Comparison of ENCODE assay signal across 8 cellular contexts in genomic region chr2:71417300-71418202, GRCh38. TPM values are rescaled to one million over a fixed set of nuclear protein-coding genes. Genes with fewer than 3 reads are reported as not detected.
DNase-seq lines count a peak whose midpoint lies in the region; ATAC-seq and TF ChIP-seq lines count a peak whose summit lies in the region.

No MANE protein-coding gene starts in this region.

- H3K36me3 ChIP-seq in DND-41 (ENCODE audit: insufficient read depth, low read length) (peaks cover 30% of the 10 kb centered on the region), neural cell (ENCODE audit: insufficient read depth, low read length) (peaks cover 4% of the 10 kb centered on the region), HAP-1 (replicated peaks) (peaks cover under 1% of the 10 kb centered on the region; the same call in 1 of the 2 replicates)
- peaks cover 3% of the 10 kb centered on the region for H3K36me3 ChIP-seq in effector memory CD4-positive, alpha-beta T cell (ENCODE audit: control insufficient read depth, insufficient read depth, low read length)

- no peak for TF ChIP-seq EP300 in neural cell (conservative IDR thresholded peaks at IDR 0.05; ENCODE audit: poor library complexity, severe bottlenecking)

- DNase-seq in DND-41: no peak
- DNase-seq in NCI-H2227 (lab: John Stamatoyannopoulos, UW; ENCODE audit: unreplicated experiment): peak; percentile 27
- no peak for DNase-seq in effector memory CD4-positive, alpha-beta T cell
- DNase-seq in stimulated activated naive CD4-positive, alpha-beta T cell treated with Interleukin-2 at 50 U/mL for 16 hours (lab: John Stamatoyannopoulos, UW): no peak
- no peak for DNase-seq in HAP-1 (ENCODE audit: low spot score in 2 of 2)

- H3K27ac ChIP-seq in DND-41 (ENCODE audit: low read length): peak overlapping the region; percentile 55
- peak overlapping the region; percentile 54 for H3K27ac ChIP-seq in effector memory CD4-positive, alpha-beta T cell (ENCODE audit: insufficient read depth, low read length, poor library complexity, severe bottlenecking)
- no peak overlapping the region for H3K27ac ChIP-seq in neural cell (ENCODE audit: low read length)

- no peaks in the 10 kb centered on the region for H3K9me2 ChIP-seq in neural cell (ENCODE audit: insufficient read depth, low read length)

- H2AFZ ChIP-seq in DND-41 (ENCODE audit: low read depth, low read length) (peak overlapping the region; percentile 56), neural cell (ENCODE audit: low read depth, low read length) (no peak overlapping the region)

- H3K27me3 ChIP-seq in DND-41 (ENCODE audit: insufficient read depth, low read length, poor library complexity) (no peaks in the 10 kb centered on the region), neural cell (ENCODE audit: insufficient read depth, low read depth, low read length) (no peaks in the 10 kb centered on the region), HAP-1 (ENCODE audit: low read depth) (no peaks in the 10 kb centered on the region)
- H3K27me3 ChIP-seq in effector memory CD4-positive, alpha-beta T cell (replicated peaks; ENCODE audit: control insufficient read depth, insufficient read depth, low read length, poor library complexity, severe bottlenecking): no peaks in the 10 kb centered on the region

- no peak for TF ChIP-seq RAD21 in neural cell (conservative IDR thresholded peaks at IDR 0.05)

- peaks cover 6% of the 10 kb centered on the region; the same call in 1 of the 2 replicates for H3K79me2 ChIP-seq in DND-41 (ENCODE audit: insufficient read depth, low read length)
- H3K79me2 ChIP-seq in neural cell (replicated peaks; ENCODE audit: insufficient read depth, low read length): peaks cover 9% of the 10 kb centered on the region

- no peak for TF ChIP-seq CTCF in DND-41 (IDR thresholded peaks at IDR 0.05; ENCODE audit: borderline replicate concordance, extremely low read depth, low read length, poor library complexity, severe bottlenecking)
- no peak for TF ChIP-seq CTCF in neural cell (IDR thresholded peaks at IDR 0.05; ENCODE audit: poor library complexity, severe bottlenecking)

- in situ Hi-C loops in HAP-1 (cut with MboI; ENCODE audit: low sequenced_read_pairs): no loop called here

- H3K4me1 ChIP-seq in DND-41 (ENCODE audit: insufficient read depth, low read length) (peaks cover 7% of the 10 kb centered on the region; the same call in 1 of the 2 replicates), HAP-1 (no peaks in the 10 kb centered on the region)
- H3K4me1 ChIP-seq in effector memory CD4-positive, alpha-beta T cell (ENCODE audit: control insufficient read depth, insufficient read depth, low read length, poor library complexity, severe bottlenecking): no peaks in the 10 kb centered on the region

- no peaks in the 10 kb centered on the region for H3K9me3 ChIP-seq in DND-41 (ENCODE audit: insufficient read depth, low read length, severe bottlenecking)
- no peaks in the 10 kb centered on the region for H3K9me3 ChIP-seq in effector memory CD4-positive, alpha-beta T cell (ENCODE audit: control insufficient read depth, low read length)
- H3K9me3 ChIP-seq in neural cell (ENCODE audit: low read length): no peaks in the 10 kb centered on the region
- no peaks in the 10 kb centered on the region for H3K9me3 ChIP-seq in HAP-1

- ATAC-seq in DND-41 (ENCODE audit: insufficient read depth, low read depth) (0 out of 3 replicates have a peak, but pooled peaks have one; percentile 37), esophagus mucosa (no peak), HG03135 (IDR thresholded peaks at IDR 0.05; ENCODE audit: unreplicated experiment) (no peak)

- no peaks in the 10 kb centered on the region for H3F3A ChIP-seq in neural cell (ENCODE audit: insufficient read depth, low read length, poor library complexity, severe bottlenecking)

- H3K4me3 ChIP-seq in DND-41 (ENCODE audit: low read depth in 1 of 2, low read length in 2 of 2) (peak overlapping the region; percentile 16 to 48; a peak in 3 of 4 replicates), neural cell (ENCODE audit: low read length) (peak overlapping the region; percentile 53), HAP-1 (no peak overlapping the region)
- peak overlapping the region; percentile 5 for H3K4me3 ChIP-seq in effector memory CD4-positive, alpha-beta T cell (ENCODE audit: insufficient read depth, low read depth, low read length, poor library complexity, severe bottlenecking)

- H3K4me2 ChIP-seq in DND-41 (ENCODE audit: insufficient read depth, low read length) (peak overlapping the region; percentile 56), neural cell (ENCODE audit: low read length) (no peak overlapping the region)

- H3K9ac ChIP-seq in DND-41 (ENCODE audit: low read depth, low read length): peak overlapping the region; percentile 37
- no peak overlapping the region for H3K9ac ChIP-seq in neural cell (ENCODE audit: low read length)

- H4K20me1 ChIP-seq in DND-41 (ENCODE audit: insufficient read depth, low read length) (no peaks in the 10 kb centered on the region), neural cell (ENCODE audit: insufficient read depth) (no peaks in the 10 kb centered on the region)

TF ChIP-seq in neural cell, 6 proteins besides CTCF, POLR2A, EP300 and RAD21:
- TF ChIP-seq MXI1 (conservative IDR thresholded peaks at IDR 0.05; ENCODE audit: poor library complexity, severe bottlenecking) (no peak), POLR2AphosphoS5 (IDR thresholded peaks at IDR 0.05) (no peak), EZH2 (IDR thresholded peaks at IDR 0.05; ENCODE audit: borderline replicate concordance, insufficient read depth, low read length, poor library complexity, severe bottlenecking) (no peak), SMC3 (conservative IDR thresholded peaks at IDR 0.05; ENCODE audit: poor library complexity) (no peak), TAF1 (IDR thresholded peaks at IDR 0.05; ENCODE audit: low read depth) (no peak), REST (IDR thresholded peaks at IDR 0.05; ENCODE audit: borderline replicate concordance) (no peak)

RNA-seq across cellular contexts. Expression of gene DYSF, which starts 35.8 kb away (rescaled TPM):
- polyA plus RNA-seq in neural cell: 0.04 TPM in 1 of 2 replicates, not detected in the other
- under 0.01 and 0.35 TPM in 2 replicates for polyA minus RNA-seq in neural cell
- 3.4 TPM for total RNA-seq in esophagus mucosa
